26 cellular contexts compared by ENCODE assay signal in genomic region chr4:59518005-59518823, GRCh38.
DNase-seq lines count a peak whose midpoint lies in the region; ATAC-seq and TF ChIP-seq lines count a peak whose summit lies in the region.
"Had no signal": no experiment of that assay in that cellular context is flagged by ENCODE, and none has a peak within 500 bp of the region (broad histone marks: within the 10 kb centered on the region; RNA-seq: fewer than 3 reads in every experiment).

No MANE protein-coding gene starts in this region.

- H3K9me3 Mint-ChIP-seq in endodermal cell (no peaks in the 10 kb centered on the region), nephron (no peaks in the 10 kb centered on the region)
- H3K9me3 Mint-ChIP-seq in stimulated activated naive CD8-positive, alpha-beta T cell treated with anti-CD3 and anti-CD28 coated beads, Interleukin-15, amount 100 ng/mL, for 72 hours = peaks cover 7 to 8% of the 10 kb centered on the region in 2 donors
- no peaks in the 10 kb centered on the region for H3K9me3 Mint-ChIP-seq in activated T-helper 1 cell treated with anti-CD3 and anti-CD28 coated beads, Interleukin-12 subunit alpha, Interleukin-12 subunit beta, Interleukin-2, Interleukin-4 antibody, amounts not matched to agents 30 ng/mL and 10 ng/mL and 1 ng/mL, durations not matched to agents 14 hours and 24 hours and 36 hours
- H3K9me3 Mint-ChIP-seq: activated naive CD8-positive, alpha-beta T cell treated with anti-CD3 and anti-CD28 coated beads, Interleukin-2, amount 10 ng/mL, durations not matched to agents 7 days and 5 days; brain had no signal

- TF ChIP-seq CTCF in endodermal cell (conservative IDR thresholded peaks at IDR 0.05) = no peak
- TF ChIP-seq CTCF in nephron (IDR thresholded peaks at IDR 0.05; ENCODE audit: unreplicated experiment in 3 of 3) = no peak

- no peaks in the 10 kb centered on the region for H3K27me3 ChIP-seq in endodermal cell (ENCODE audit: control insufficient read depth, insufficient read depth, low read length, poor library complexity, severe bottlenecking)
- H3K27me3 ChIP-seq: esophagus muscularis mucosa, SJCRH30, thyroid gland had no signal

- H3K27ac Mint-ChIP-seq in endodermal cell (no peak overlapping the region), nephron (no peak overlapping the region)
- H3K27ac Mint-ChIP-seq in stimulated activated naive CD8-positive, alpha-beta T cell treated with anti-CD3 and anti-CD28 coated beads, Interleukin-15, amount 100 ng/mL, for 72 hours = no peak overlapping the region
- no peak overlapping the region for H3K27ac Mint-ChIP-seq in activated T-helper 1 cell treated with anti-CD3 and anti-CD28 coated beads, Interleukin-12 subunit alpha, Interleukin-12 subunit beta, Interleukin-2, Interleukin-4 antibody, amounts not matched to agents 30 ng/mL and 10 ng/mL and 1 ng/mL, durations not matched to agents 14 hours and 24 hours and 36 hours
- H3K27ac Mint-ChIP-seq: activated CD4-positive, alpha-beta T cell treated with anti-CD3 and anti-CD28 coated beads for 36 hours; activated naive CD8-positive, alpha-beta T cell treated with anti-CD3 and anti-CD28 coated beads, Interleukin-2, amount 10 ng/mL, durations not matched to agents 7 days and 5 days; activated T-cell treated with anti-CD3 and anti-CD28 coated beads, Interleukin-2, amount 50 U/mL, for 72 hours; brain; CD8-positive, alpha-beta memory T cell; naive thymus-derived CD8-positive, alpha-beta T cell; T-cell had no signal

- H3K27me3 Mint-ChIP-seq in endodermal cell (ENCODE audit: insufficient read depth) (peaks cover 7% of the 10 kb centered on the region), nephron (ENCODE audit: low read depth) (no peaks in the 10 kb centered on the region)
- H3K27me3 Mint-ChIP-seq in stimulated activated naive CD8-positive, alpha-beta T cell treated with anti-CD3 and anti-CD28 coated beads, Interleukin-15, amount 100 ng/mL, for 72 hours = no peaks in the 10 kb centered on the region
- H3K27me3 Mint-ChIP-seq in activated T-helper 1 cell treated with anti-CD3 and anti-CD28 coated beads, Interleukin-12 subunit alpha, Interleukin-12 subunit beta, Interleukin-2, Interleukin-4 antibody, amounts not matched to agents 30 ng/mL and 10 ng/mL and 1 ng/mL, durations not matched to agents 14 hours and 24 hours and 36 hours (ENCODE audit: insufficient read depth) = no peaks in the 10 kb centered on the region
- H3K27me3 Mint-ChIP-seq: activated CD4-positive, alpha-beta T cell treated with anti-CD3 and anti-CD28 coated beads for 36 hours; activated naive CD8-positive, alpha-beta T cell treated with anti-CD3 and anti-CD28 coated beads, Interleukin-2, amount 10 ng/mL, durations not matched to agents 7 days and 5 days; CD8-positive, alpha-beta memory T cell; naive thymus-derived CD8-positive, alpha-beta T cell; T-cell had no signal

- H3K4me3 ChIP-seq in endodermal cell (ENCODE audit: low read length) = no peak overlapping the region
- H3K4me3 ChIP-seq: esophagus muscularis mucosa, GM23248, SJCRH30, thyroid gland had no signal

- peak overlapping the region; percentile 73 for H3K4me3 Mint-ChIP-seq in endodermal cell
- peak overlapping the region in 2 of 3 experiments; percentile 55 to 79 for H3K4me3 Mint-ChIP-seq in nephron
- no peak overlapping the region for H3K4me3 Mint-ChIP-seq in stimulated activated naive CD8-positive, alpha-beta T cell treated with anti-CD3 and anti-CD28 coated beads, Interleukin-15, amount 100 ng/mL, for 72 hours
- no peak overlapping the region for H3K4me3 Mint-ChIP-seq in activated T-helper 1 cell treated with anti-CD3 and anti-CD28 coated beads, Interleukin-12 subunit alpha, Interleukin-12 subunit beta, Interleukin-2, Interleukin-4 antibody, amounts not matched to agents 30 ng/mL and 10 ng/mL and 1 ng/mL, durations not matched to agents 14 hours and 24 hours and 36 hours
- H3K4me3 Mint-ChIP-seq: activated CD4-positive, alpha-beta T cell treated with anti-CD3 and anti-CD28 coated beads for 36 hours; activated naive CD8-positive, alpha-beta T cell treated with anti-CD3 and anti-CD28 coated beads, Interleukin-2, amount 10 ng/mL, durations not matched to agents 7 days and 5 days; activated T-cell treated with anti-CD3 and anti-CD28 coated beads, Interleukin-2, amount 50 U/mL, for 72 hours; CD8-positive, alpha-beta memory T cell; naive thymus-derived CD8-positive, alpha-beta T cell; T-cell had no signal

- H3K9me3 ChIP-seq in endodermal cell (ENCODE audit: control insufficient read depth, low read length) = no peaks in the 10 kb centered on the region
- H3K9me3 ChIP-seq: esophagus muscularis mucosa, thyroid gland had no signal

- no peaks in the 10 kb centered on the region for H3K36me3 Mint-ChIP-seq in endodermal cell (ENCODE audit: low read depth)
- H3K36me3 Mint-ChIP-seq in nephron (ENCODE audit: low read depth) = no peaks in the 10 kb centered on the region
- H3K36me3 Mint-ChIP-seq in activated T-helper 1 cell treated with anti-CD3 and anti-CD28 coated beads, Interleukin-12 subunit alpha, Interleukin-12 subunit beta, Interleukin-2, Interleukin-4 antibody, amounts not matched to agents 30 ng/mL and 10 ng/mL and 1 ng/mL, durations not matched to agents 14 hours and 24 hours and 36 hours (ENCODE audit: low read depth) = no peaks in the 10 kb centered on the region
- H3K36me3 Mint-ChIP-seq: activated naive CD8-positive, alpha-beta T cell treated with anti-CD3 and anti-CD28 coated beads, Interleukin-2, amount 10 ng/mL, durations not matched to agents 7 days and 5 days; brain; CD8-positive, alpha-beta memory T cell; naive thymus-derived CD8-positive, alpha-beta T cell; T-cell had no signal

- no peaks in the 10 kb centered on the region for H3K36me3 ChIP-seq in endodermal cell (ENCODE audit: control insufficient read depth, insufficient read depth, low read length)
- H3K36me3 ChIP-seq: esophagus muscularis mucosa, SJCRH30, thyroid gland had no signal

- WGBS in endodermal cell (ENCODE audit: insufficient coverage in 1 of 2, insufficient read length in 1 of 2), 2 experiments = 87 to 89% methylated on average over 9 to 22 of the region's 22 CpGs

- H3K4me1 ChIP-seq in endodermal cell (ENCODE audit: control insufficient read depth, insufficient read depth, low read length) = no peaks in the 10 kb centered on the region
- H3K4me1 ChIP-seq: esophagus muscularis mucosa, thyroid gland had no signal

- peak; percentile 31 for ATAC-seq in stimulated activated naive CD8-positive, alpha-beta T cell treated with anti-CD3 and anti-CD28 coated beads, Interleukin-15, amount 100 ng/mL, for 72 hours
- ATAC-seq: activated CD4-positive, alpha-beta T cell treated with anti-CD3 and anti-CD28 coated beads for 36 hours; activated T-cell treated with anti-CD3 and anti-CD28 coated beads, Interleukin-2, amount 50 U/mL, for 72 hours; left colon; naive thymus-derived CD8-positive, alpha-beta T cell; Panc1 had no signal

- DNase-seq in DMS53 (lab: John Stamatoyannopoulos, UW) = peak; percentile 13
- no peak for DNase-seq in DMS53 treated with DMSO at 0.1 percent for 48 hours (lab: John Stamatoyannopoulos, UW; ENCODE audit: unreplicated experiment)
- peak; percentile 73 for DNase-seq in endodermal cell
- no peak for DNase-seq in stimulated activated naive CD8-positive, alpha-beta T cell treated with anti-CD3 and anti-CD28 coated beads, Interleukin-15, amount 100 ng/mL, for 72 hours
- no peak for DNase-seq in stimulated activated CD4-positive, alpha-beta T cell treated with anti-CD3 and anti-CD28 coated beads, Interleukin-2, amount 100 ng/mL, for 48 hours
- DNase-seq in cerebellum (ENCODE audit: low spot score) = no peak
- DNase-seq in activated T-helper 1 cell treated with anti-CD3 and anti-CD28 coated beads, Interleukin-12 subunit alpha, Interleukin-12 subunit beta, Interleukin-2, Interleukin-4 antibody, amounts not matched to agents 30 ng/mL and 10 ng/mL and 1 ng/mL, durations not matched to agents 14 hours and 24 hours and 36 hours (ENCODE audit: low spot score) = no peak
- DNase-seq: activated CD4-positive, alpha-beta T cell treated with anti-CD3 and anti-CD28 coated beads for 36 hours; activated naive CD8-positive, alpha-beta T cell treated with anti-CD3 and anti-CD28 coated beads, Interleukin-2, amount 10 ng/mL, durations not matched to agents 7 days and 5 days; activated T-cell treated with anti-CD3 and anti-CD28 coated beads, Interleukin-2, amount 50 U/mL, for 72 hours; CD8-positive, alpha-beta memory T cell; effector memory CD4-positive, alpha-beta T cell; GM23248; left colon; naive thymus-derived CD8-positive, alpha-beta T cell; NCI-H1092 treated with DMSO at 0.1 percent for 48 hours; NCI-H510A; SJCRH30; stimulated activated naive CD4-positive, alpha-beta T cell treated with Interleukin-2 at 50 U/mL for 16 hours; T-cell; thyroid gland had no signal

- no peak overlapping the region for H3K9ac ChIP-seq in endodermal cell (ENCODE audit: extremely low read depth, low read length, poor library complexity, severe bottlenecking)
- H3K9ac ChIP-seq: GM23248 had no signal

- no peak overlapping the region for H3K27ac ChIP-seq in endodermal cell (ENCODE audit: low read depth, low read length)
- H3K27ac ChIP-seq: 22Rv1, esophagus muscularis mucosa, GM23248, SJCRH30, thyroid gland had no signal

- intact Hi-C loops in activated T-helper 1 cell treated with anti-CD3 and anti-CD28 coated beads, Interleukin-12 subunit alpha, Interleukin-12 subunit beta, Interleukin-2, Interleukin-4 antibody, amounts not matched to agents 30 ng/mL and 10 ng/mL and 1 ng/mL, durations not matched to agents 14 hours and 24 hours and 36 hours (cut with micrococcal nuclease) = no loop called here

- H3K4me1 Mint-ChIP-seq in endodermal cell (no peaks in the 10 kb centered on the region), nephron (peaks cover 5% of the 10 kb centered on the region)
- H3K4me1 Mint-ChIP-seq in stimulated activated naive CD8-positive, alpha-beta T cell treated with anti-CD3 and anti-CD28 coated beads, Interleukin-15, amount 100 ng/mL, for 72 hours = no peaks in the 10 kb centered on the region
- no peaks in the 10 kb centered on the region for H3K4me1 Mint-ChIP-seq in activated T-helper 1 cell treated with anti-CD3 and anti-CD28 coated beads, Interleukin-12 subunit alpha, Interleukin-12 subunit beta, Interleukin-2, Interleukin-4 antibody, amounts not matched to agents 30 ng/mL and 10 ng/mL and 1 ng/mL, durations not matched to agents 14 hours and 24 hours and 36 hours (ENCODE audit: low read depth)
- H3K4me1 Mint-ChIP-seq: activated CD4-positive, alpha-beta T cell treated with anti-CD3 and anti-CD28 coated beads for 36 hours; activated naive CD8-positive, alpha-beta T cell treated with anti-CD3 and anti-CD28 coated beads, Interleukin-2, amount 10 ng/mL, durations not matched to agents 7 days and 5 days; CD8-positive, alpha-beta memory T cell; naive thymus-derived CD8-positive, alpha-beta T cell; T-cell had no signal

Comparison
In these comparisons a context has a peak if more than half of its experiments do, and no peak if none do; other contexts are left out.
1. DNase-seq: peak in DMS53 (single experiment) and endodermal cell (single experiment); none in DMS53 treated with DMSO at 0.1 percent for 48 hours (single experiment), stimulated activated naive CD8-positive, alpha-beta T cell treated with anti-CD3 and anti-CD28 coated beads, Interleukin-15, amount 100 ng/mL, for 72 hours (0 of 2), stimulated activated CD4-positive, alpha-beta T cell treated with anti-CD3 and anti-CD28 coated beads, Interleukin-2, amount 100 ng/mL, for 48 hours (0 of 2), cerebellum (single experiment) and activated T-helper 1 cell treated with anti-CD3 and anti-CD28 coated beads, Interleukin-12 subunit alpha, Interleukin-12 subunit beta, Interleukin-2, Interleukin-4 antibody, amounts not matched to agents 30 ng/mL and 10 ng/mL and 1 ng/mL, durations not matched to agents 14 hours and 24 hours and 36 hours (single experiment).
2. H3K4me3 Mint-ChIP-seq: peak in endodermal cell (single experiment) and nephron (2 of 3); none in stimulated activated naive CD8-positive, alpha-beta T cell treated with anti-CD3 and anti-CD28 coated beads, Interleukin-15, amount 100 ng/mL, for 72 hours (0 of 2) and activated T-helper 1 cell treated with anti-CD3 and anti-CD28 coated beads, Interleukin-12 subunit alpha, Interleukin-12 subunit beta, Interleukin-2, Interleukin-4 antibody, amounts not matched to agents 30 ng/mL and 10 ng/mL and 1 ng/mL, durations not matched to agents 14 hours and 24 hours and 36 hours (single experiment).